14 cellular contexts compared by ENCODE assay signal in the genomic region with DNA sequence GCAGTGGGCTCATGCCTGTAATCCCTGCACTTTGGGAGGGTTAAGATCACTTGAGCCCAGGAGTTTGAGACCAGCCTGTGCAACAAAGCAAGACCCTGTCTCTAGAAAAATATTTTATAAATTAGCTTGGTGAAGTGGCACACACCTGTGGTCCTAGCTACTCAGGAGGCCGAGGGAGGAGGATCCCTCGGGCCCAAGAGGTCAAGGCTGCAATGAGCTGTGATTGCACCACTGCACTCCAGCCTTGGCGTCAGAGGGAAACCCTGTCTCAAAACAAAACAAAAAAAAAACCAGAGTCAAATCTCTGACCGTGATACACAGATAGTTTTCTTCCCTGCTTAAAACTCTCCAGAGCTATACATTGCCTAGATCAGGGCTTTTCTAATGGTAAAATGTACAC. TPM values are rescaled to one million over a fixed set of nuclear protein-coding genes. Genes with fewer than 3 reads are reported as not detected.
DNase-seq lines count a peak whose midpoint lies in the region; ATAC-seq and TF ChIP-seq lines count a peak whose summit lies in the region.
"Had no signal": no experiment of that assay in that cellular context is flagged by ENCODE, and none has a peak within 500 bp of the region (broad histone marks: within the 10 kb centered on the region; RNA-seq: fewer than 3 reads in every experiment).

No MANE protein-coding gene starts in this region.

- H3K4me1 ChIP-seq in breast epithelium (no peaks in the 10 kb centered on the region), right cardiac atrium (ENCODE audit: control insufficient read depth, insufficient read depth, low read length) (peaks cover 17% of the 10 kb centered on the region), thymus (ENCODE audit: control insufficient read depth, insufficient read depth, low read length) (no peaks in the 10 kb centered on the region), thyroid gland (peaks cover 4 to 20% of the 10 kb centered on the region in 2 donors)
- H3K4me1 ChIP-seq: Peyer's patch had no signal

- intact Hi-C loops in breast epithelium (cut with DNase I; ENCODE audit: low total_unique reads): no loop called here
- intact Hi-C loops in MCF 10A (cut with micrococcal nuclease): no loop called here
- intact Hi-C loops in right cardiac atrium (cut with DNase I): no loop called here
- intact Hi-C loops in thyroid gland (cut with DNase I): no loop called here

- H3K27ac ChIP-seq in breast epithelium: peak overlapping the region; percentile 54 to 80
- H3K27ac ChIP-seq in right cardiac atrium (ENCODE audit: low read length): peak overlapping the region; percentile 58
- H3K27ac ChIP-seq in thymus (ENCODE audit: low read depth): peak overlapping the region; percentile 5
- no peak overlapping the region for H3K27ac ChIP-seq in thyroid gland

- no peaks in the 10 kb centered on the region for H3K9me3 ChIP-seq in breast epithelium
- no peaks in the 10 kb centered on the region for H3K9me3 ChIP-seq in T-helper 17 cell (ENCODE audit: control insufficient read depth, low read length, poor library complexity, severe bottlenecking)
- no peaks in the 10 kb centered on the region for H3K9me3 ChIP-seq in right cardiac atrium (ENCODE audit: control insufficient read depth, low read length)
- H3K9me3 ChIP-seq in thymus (ENCODE audit: control insufficient read depth): no peaks in the 10 kb centered on the region
- no peaks in the 10 kb centered on the region for H3K9me3 ChIP-seq in thyroid gland
- H3K9me3 ChIP-seq: Peyer's patch had no signal

- H3K27me3 Mint-ChIP-seq in MCF 10A (ENCODE audit: insufficient read depth, unreplicated experiment) (peaks cover 67% of the 10 kb centered on the region), T-helper 17 cell (no peaks in the 10 kb centered on the region)
- H3K27me3 Mint-ChIP-seq: progenitor cell of endocrine pancreas had no signal

- TF ChIP-seq POLR2A in breast epithelium (IDR thresholded peaks at IDR 0.05) (no peak), thyroid gland (IDR thresholded peaks at IDR 0.05) (no peak)

- DNase-seq in breast epithelium (ENCODE audit: low spot score in 2 of 2) (no peak), MCF 10A (ENCODE audit: unreplicated experiment) (no peak), T-helper 17 cell (no peak), right cardiac atrium (peak in 1 of 3 donors; percentile 51), thyroid gland (no peak), D341Med (ENCODE audit: low spot score) (no peak)
- DNase-seq: amniotic stem cell, NCI-H2029, NCI-H526, SW 1271 had no signal

- H3K36me3 ChIP-seq in breast epithelium: no peaks in the 10 kb centered on the region
- H3K36me3 ChIP-seq in thymus (ENCODE audit: control insufficient read depth, insufficient read depth): no peaks in the 10 kb centered on the region
- H3K36me3 ChIP-seq in thyroid gland: no peaks in the 10 kb centered on the region
- H3K36me3 ChIP-seq: Peyer's patch had no signal

- CTCF ChIA-PET in MCF 10A (lab: Yijun Ruan, JAX): no interaction called here

- H3K4me1 Mint-ChIP-seq in MCF 10A (ENCODE audit: insufficient read depth, unreplicated experiment): no peaks in the 10 kb centered on the region
- H3K4me1 Mint-ChIP-seq in T-helper 17 cell: peaks cover 13% of the 10 kb centered on the region

- POLR2A ChIA-PET in MCF 10A (lab: Yijun Ruan, JAX): no interaction called here

- no peak overlapping the region for H3K4me3 Mint-ChIP-seq in MCF 10A (ENCODE audit: unreplicated experiment)
- H3K4me3 Mint-ChIP-seq in T-helper 17 cell: no peak overlapping the region

- H3K27ac Mint-ChIP-seq in MCF 10A (ENCODE audit: low read depth, unreplicated experiment): no peak overlapping the region
- H3K27ac Mint-ChIP-seq in T-helper 17 cell: peak overlapping the region; percentile 12
- H3K27ac Mint-ChIP-seq: progenitor cell of endocrine pancreas had no signal

- H3K36me3 Mint-ChIP-seq in MCF 10A (ENCODE audit: insufficient read depth, unreplicated experiment) (peaks cover 11% of the 10 kb centered on the region), T-helper 17 cell (ENCODE audit: low read depth) (no peaks in the 10 kb centered on the region)

- ATAC-seq in T-helper 17 cell: no peak
- no peak for ATAC-seq in right cardiac atrium
- no peak for ATAC-seq in HG02840 (IDR thresholded peaks at IDR 0.05; ENCODE audit: low FRiP score, unreplicated experiment)

- H3K27me3 ChIP-seq in breast epithelium (peaks cover 0 to 35% of the 10 kb centered on the region in 2 donors), right cardiac atrium (ENCODE audit: control insufficient read depth, insufficient read depth) (no peaks in the 10 kb centered on the region), thymus (ENCODE audit: control insufficient read depth, insufficient read depth) (no peaks in the 10 kb centered on the region), thyroid gland (no peaks in the 10 kb centered on the region)
- H3K27me3 ChIP-seq: Peyer's patch had no signal

- no TSS peak for BruUV-seq in MCF 10A (replicated peaks; lab: Mats Ljungman, UMichigan)

- no peak for TF ChIP-seq CTCF in breast epithelium (IDR thresholded peaks at IDR 0.05)
- TF ChIP-seq CTCF in MCF 10A (IDR thresholded peaks at IDR 0.05; ENCODE audit: unreplicated experiment): no peak
- no peak for TF ChIP-seq CTCF in thyroid gland (IDR thresholded peaks at IDR 0.05)

- no peaks in the 10 kb centered on the region for H3K9me3 Mint-ChIP-seq in MCF 10A (ENCODE audit: unreplicated experiment)

- WGBS in right cardiac atrium: 57% methylated on average over 4 of the region's 4 CpGs
- 95% methylated on average over 4 of the region's 4 CpGs for WGBS in thymus
- 52 to 80% methylated on average over 4 of the region's 4 CpGs for WGBS in thyroid gland, 2 donors

- H3K4me3 ChIP-seq in breast epithelium (no peak overlapping the region), right cardiac atrium (ENCODE audit: low read length) (no peak overlapping the region), thymus (ENCODE audit: low read length) (no peak overlapping the region), thyroid gland (replicated peaks in 1 of 3) (no peak overlapping the region)
- H3K4me3 ChIP-seq: Peyer's patch had no signal

RNA-seq across cellular contexts. Expression of a gene that starts 53.5 kb away (rescaled TPM):
- total RNA-seq in breast epithelium (10 to 100 TPM in 2 of 3 donors, 1 to 10 TPM in 1; 7.5 to 81.6 (median 10.8) TPM), MCF 10A (2022) (1.2 and 1.6 TPM in 2 replicates), T-helper 17 cell (1 to 10 TPM; 6.3 to 6.6 TPM), right cardiac atrium (10 to 100 TPM; 12.8 to 41.5 (median 16.2) TPM), thyroid gland (10 to 100 TPM in 3 of 4 donors, 1 to 10 TPM in 1; 9.0 to 28.5 (median 20.4) TPM)
- polyA plus RNA-seq in right cardiac atrium (10.6 TPM), thymus (2.6 TPM)

Comparison
In these comparisons a context has a peak if more than half of its experiments do, and no peak if none do; other contexts are left out.
1. H3K27ac ChIP-seq: peak in breast epithelium (2 of 2), right cardiac atrium (single experiment) and thymus (single experiment); none in thyroid gland (0 of 3).